ENCODE assay signal across 8 cellular contexts in genomic region chr22:41862530-41863266, GRCh38. TPM values are rescaled to one million over a fixed set of nuclear protein-coding genes. Genes with fewer than 3 reads are reported as not detected.
DNase-seq lines count a peak whose midpoint lies in the region; ATAC-seq, FAIRE-seq and TF ChIP-seq lines count a peak whose summit lies in the region.

No MANE protein-coding gene starts in this region.

- no peak overlapping the region for H3K56ac ChIP-seq in mesendoderm (ENCODE audit: low read length)

- WGBS in GM12878 (ENCODE audit: insufficient coverage, insufficient replicate concordance, low lambda C conversion rate, missing lambda C conversion rate): 3% methylated on average over 11 of the region's 11 CpGs
- WGBS in mesendoderm (ENCODE audit: extremely low coverage, insufficient coverage, low lambda C conversion rate): no CpG with 5 or more reads among the region's 11 CpGs

- H3K79me1 ChIP-seq in mesendoderm (ENCODE audit: low read length): peaks cover 25% of the 10 kb centered on the region

- CTCF ChIA-PET in GM12878 (lab: Yijun Ruan, JAX): interaction anchor here (0.7 to 4.5 kb wide), 34 partner anchors 9 to 196 kb away, joined by 3 to 41 read pairs (median 4); partner anchors contain the start of genes CENPM, SHISA8, SMIM45 and SREBF2

- H3K4me1 ChIP-seq in GM12878 (ENCODE audit: control insufficient read depth, insufficient read depth, low read length) (peaks cover 55% of the 10 kb centered on the region), osteoblast (ENCODE audit: insufficient read depth, low read length) (peaks cover 33% of the 10 kb centered on the region), mesendoderm (ENCODE audit: control insufficient read depth, low read depth, low read length) (no peaks in the 10 kb centered on the region)

- H2BK5ac ChIP-seq in mesendoderm (ENCODE audit: low read length): no peak overlapping the region

- H3K23ac ChIP-seq in mesendoderm (ENCODE audit: low read length): no peak overlapping the region

- in situ Hi-C loops in GM12878 (cut with MboI): no loop called here

- H3K79me2 ChIP-seq in GM12878 (ENCODE audit: control insufficient read depth, insufficient read depth, low read length): peaks cover 73% of the 10 kb centered on the region
- H3K79me2 ChIP-seq in osteoblast (ENCODE audit: insufficient read depth, low read length): peaks cover 50% of the 10 kb centered on the region
- H3K79me2 ChIP-seq in mesendoderm (ENCODE audit: control insufficient read depth, insufficient read depth, low read length): peaks cover 55% of the 10 kb centered on the region

- no peaks in the 10 kb centered on the region; the same call in none of the 2 replicates for H4K20me1 ChIP-seq in GM12878 (ENCODE audit: control insufficient read depth, insufficient read depth)
- H4K20me1 ChIP-seq in osteoblast (ENCODE audit: insufficient read depth, low read length): peaks cover 17% of the 10 kb centered on the region

- H3K9me3 ChIP-seq in GM12878 (replicated peaks; ENCODE audit: control insufficient read depth, insufficient read depth, low read length): no peaks in the 10 kb centered on the region
- H3K9me3 ChIP-seq in osteoblast (ENCODE audit: low read depth, low read length): no peaks in the 10 kb centered on the region

- H3K27ac ChIP-seq in GM12878 (ENCODE audit: control insufficient read depth, insufficient read depth) (peak overlapping the region; percentile 97), osteoblast (ENCODE audit: low read depth, low read length) (peak overlapping the region; percentile 82), mesendoderm (ENCODE audit: low read depth, low read length) (no peak overlapping the region)

- H3K27me3 ChIP-seq in GM12878 (replicated peaks in 1 of 2; ENCODE audit: control insufficient read depth in 2 of 2, insufficient read depth in 2 of 2, low read length in 1 of 2) (no peaks in the 10 kb centered on the region), osteoblast (ENCODE audit: insufficient read depth, low read length) (no peaks in the 10 kb centered on the region), mesendoderm (ENCODE audit: insufficient read depth, low read length, poor library complexity) (no peaks in the 10 kb centered on the region)

- TF ChIP-seq EP300 in GM12878 (IDR thresholded peaks at IDR 0.05; ENCODE audit: borderline replicate concordance in 1 of 2, control insufficient read depth in 1 of 2, low read depth in 2 of 2, low read length in 2 of 2): peak in 1 of 2 experiments; percentile 14; a peak in 1 of 4 replicates

- SMC1A ChIA-PET in GM12878 (lab: Charles Lee; ENCODE audit: uncharacterized antibody, unreplicated experiment): interaction anchor here (0.9 to 3.8 kb wide), 42 partner anchors 7 to 582 kb away, joined by 3 to 49 read pairs (median 5); partner anchors contain the start of genes CCDC134, CENPM, SREBF2 and TNFRSF13C

- H3K4me2 ChIP-seq in GM12878 (ENCODE audit: control insufficient read depth, insufficient read depth): peak overlapping the region; percentile 92
- peak overlapping the region; percentile 41 for H3K4me2 ChIP-seq in osteoblast (ENCODE audit: insufficient read depth, low read length)
- H3K4me2 ChIP-seq in mesendoderm (ENCODE audit: low read length): no peak overlapping the region

- intact Hi-C loops in GM12878 (cut with micrococcal nuclease; ENCODE audit: unreplicated experiment): loop anchor here (1.0 to 5.0 kb wide), 3 partner anchors 29 to 165 kb away; partner anchors contain the start of genes MEI1 and SREBF2

- H3K36me3 ChIP-seq in GM12878 (ENCODE audit: control insufficient read depth in 2 of 2, insufficient read depth in 2 of 2, low read length in 1 of 2) (peaks cover 8 to 11% of the 10 kb centered on the region in 2 experiments), osteoblast (ENCODE audit: insufficient read depth, low read length) (peaks cover 9% of the 10 kb centered on the region), mesendoderm (ENCODE audit: control insufficient read depth, insufficient read depth, low read length) (peaks cover 3% of the 10 kb centered on the region)

- H3K18ac ChIP-seq in mesendoderm (ENCODE audit: low read length): no peak overlapping the region

- BruUV-seq in GM12878 (replicated peaks; lab: Mats Ljungman, UMichigan): no TSS peak

- H2AFZ ChIP-seq in GM12878 (ENCODE audit: control insufficient read depth, low read depth, low read length) (no peak overlapping the region), osteoblast (ENCODE audit: low read length) (peak overlapping the region; percentile 64)

- H3K4me3 ChIP-seq in GM12878 (peak overlapping the region; percentile 47; the same call in 1 of the 2 replicates), osteoblast (ENCODE audit: insufficient read depth, low read length) (peak overlapping the region; percentile 30), mesendoderm (ENCODE audit: low read length) (no peak overlapping the region)

- RAD21 ChIA-PET in GM12878 (lab: Charles Lee; ENCODE audit: unreplicated experiment): interaction anchor here (0.7 to 6.5 kb wide), 38 partner anchors 10 to 414 kb away, joined by 3 to 101 read pairs (median 5); partner anchors contain the start of genes CCDC134, CENPM, MEI1 and NAGA

- H4K8ac ChIP-seq in mesendoderm (ENCODE audit: low read depth, low read length): no peak overlapping the region

- no peak; the same call in 1 of the 2 replicates for TF ChIP-seq RAD21 in GM12878 (IDR thresholded peaks at IDR 0.05; ENCODE audit: insufficient read depth, low read depth, low read length)

- peak; percentile 21 for TF ChIP-seq POLR2A in GM10847 (IDR thresholded peaks at IDR 0.05; ENCODE audit: extremely low read depth, insufficient read length)
- no peak; the same call in none of the 2 replicates for TF ChIP-seq POLR2A in GM12878 (IDR thresholded peaks at IDR 0.05; ENCODE audit: low read depth, low read length)

- H4K5ac ChIP-seq in mesendoderm (ENCODE audit: low read length): no peak overlapping the region

- POLR2A ChIA-PET in GM12878 (lab: Charles Lee): interaction anchor here (0.5 to 11.8 kb wide), 29 partner anchors 9 to 867 kb away, joined by 3 to 135 read pairs (median 6); partner anchors contain the start of genes CCDC134, CENPM, NDUFA6 and SNU13

- ATAC-seq in GM21723 (IDR thresholded peaks at IDR 0.05; ENCODE audit: unreplicated experiment): peak; percentile 56
- peak; percentile 86 for ATAC-seq in GM12878
- no peak for ATAC-seq in GM18519 (IDR thresholded peaks at IDR 0.05; ENCODE audit: low FRiP score, unreplicated experiment)

- TF ChIP-seq CTCF in GM12878 (IDR thresholded peaks at IDR 0.05 in 2 of 3, conservative IDR thresholded peaks at IDR 0.05 in 1 of 3; ENCODE audit: control insufficient read depth in 2 of 3, extremely low read depth in 1 of 3, insufficient read depth in 1 of 3, low read depth in 3 of 3, low read length in 3 of 3) (no peak), osteoblast (IDR thresholded peaks at IDR 0.05; ENCODE audit: extremely low read depth, low read depth, low read length) (no peak)

- peak; percentile 80 for FAIRE-seq in GM12878 (lab: Jason Lieb, UNC)

- H2BK15ac ChIP-seq in mesendoderm (replicated peaks; ENCODE audit: low read depth): no peak overlapping the region

- no peak overlapping the region for H2AK5ac ChIP-seq in mesendoderm (ENCODE audit: low read length)

- DNase-seq in NCI-H2171 treated with DMSO at 0.1 percent for 48 hours (lab: John Stamatoyannopoulos, UW) (peak; percentile 85), GM12878 (ENCODE audit: low read depth, low spot score) (peak; percentile 89), osteoblast (ENCODE audit: insufficient read length, low spot score, missing footprints) (peak; percentile 89), mesendoderm (no peak), HuH-7 (ENCODE audit: low spot score) (no peak)

- H3K4ac ChIP-seq in mesendoderm (ENCODE audit: low read depth, low read length): no peak overlapping the region

- H3K9ac ChIP-seq in GM12878 (ENCODE audit: control insufficient read depth, insufficient read depth, low read length): peak overlapping the region; percentile 72
- no peak overlapping the region for H3K9ac ChIP-seq in mesendoderm (ENCODE audit: low read length)

- H2BK120ac ChIP-seq in mesendoderm (ENCODE audit: low read depth, low read length): no peak overlapping the region

RNA-seq across cellular contexts. Expression of gene SREBF2, which starts 29.8 kb away (rescaled TPM):
- 537 and 614 TPM in 2 replicates for total RNA-seq in GM12878 (2013; cell fraction: nucleolus; rRNA removed)
- total RNA-seq in GM12878 (2014; rRNA removed) (62.9 and 75.3 TPM in 2 replicates), GM12878 (2014; rRNA removed; fragmentation: Illumina TruSeq; extraction: Trizol) (52.2 and 56.3 TPM in 2 replicates), GM12878 (2021) (171 and 177 TPM in 2 replicates), osteoblast (71.6 and 80.3 TPM in 2 replicates)
- 105 TPM for polyA plus RNA-seq in GM12878 (2011; ENCODE audit: low read depth)
- polyA plus RNA-seq in GM12878 (2011; rRNA removed) (94.7 and 124 TPM in 2 replicates), GM12878 (2014; fragmentation: Illumina TruSeq; extraction: Trizol) (144 and 150 TPM in 2 replicates), GM12878 (2014; fragmentation: Nextera tagmentation; extraction: Ambion mirVana) (1 to 10 TPM; 2.4 to 3.6 TPM), GM12878 (2014; rRNA removed) (160 and 184 TPM in 2 replicates), GM12878 (2016; fragmentation: Nextera tagmentation; extraction: Ambion mirVana) (10 to 100 TPM; 73.8 to 82.3 TPM)
- 139 and 162 TPM in 2 replicates for polyA plus RNA-seq in GM12878 (2011; cell fraction: cytosol; rRNA removed)
- polyA plus RNA-seq in GM12878 (2011; cell fraction: nucleus; rRNA removed): 458 and 495 TPM in 2 replicates
- 149 and 160 TPM in 2 replicates for polyA plus RNA-seq in GM12878 (2012)
- polyA minus RNA-seq in GM12878 (2011; rRNA and poly(A)+ RNA removed): 180 and 262 TPM in 2 replicates
- 77.4 and 82.9 TPM in 2 replicates for polyA minus RNA-seq in GM12878 (2011; cell fraction: cytosol; rRNA and poly(A)+ RNA removed)
- polyA minus RNA-seq in GM12878 (2011; cell fraction: nucleus; rRNA and poly(A)+ RNA removed): 89.6 and 141 TPM in 2 replicates
- polyA plus RNA-seq in mesendoderm (2013, experiment 1 of 2): 83.8 TPM
- polyA plus RNA-seq in mesendoderm (2013, experiment 2 of 2): 84.9 TPM

RNA-seq across cellular contexts. Expression of gene SHISA8, which starts 52.2 kb away (rescaled TPM):
- 10.3 and 11.3 TPM in 2 replicates for total RNA-seq in GM12878 (2013; cell fraction: nucleolus; rRNA removed)
- total RNA-seq in GM12878 (2014; rRNA removed) (3.6 and 6.8 TPM in 2 replicates), GM12878 (2014; rRNA removed; fragmentation: Illumina TruSeq; extraction: Trizol) (0.22 and 0.28 TPM in 2 replicates), GM12878 (2021) (8.6 and 10.1 TPM in 2 replicates), osteoblast (not detected in 2 replicates)
- 0.26 TPM for polyA plus RNA-seq in GM12878 (2011; ENCODE audit: low read depth)
- polyA plus RNA-seq in GM12878 (2011; rRNA removed) (0.06 and 0.08 TPM in 2 replicates), GM12878 (2014; fragmentation: Illumina TruSeq; extraction: Trizol) (0.06 TPM in 1 of 2 replicates, not detected in the other), GM12878 (2014; fragmentation: Nextera tagmentation; extraction: Ambion mirVana) (under 1 TPM; 0.13 to 0.40 TPM), GM12878 (2014; rRNA removed) (5.9 and 6.5 TPM in 2 replicates), GM12878 (2016; fragmentation: Nextera tagmentation; extraction: Ambion mirVana) (under 1 TPM; 0.20 to 0.27 TPM)
- 0.03 and 0.33 TPM in 2 replicates for polyA plus RNA-seq in GM12878 (2011; cell fraction: cytosol; rRNA removed)
- polyA plus RNA-seq in GM12878 (2011; cell fraction: nucleus; rRNA removed): 2.4 and 3.6 TPM in 2 replicates
- polyA plus RNA-seq in GM12878 (2012): 3.6 and 5.2 TPM in 2 replicates
- not detected in 2 replicates for polyA minus RNA-seq in GM12878 (2011; rRNA and poly(A)+ RNA removed)
- not detected in 2 replicates for polyA minus RNA-seq in GM12878 (2011; cell fraction: cytosol; rRNA and poly(A)+ RNA removed)
- polyA minus RNA-seq in GM12878 (2011; cell fraction: nucleus; rRNA and poly(A)+ RNA removed): 0.29 TPM in 1 of 2 replicates, not detected in the other
- polyA plus RNA-seq in mesendoderm (2013, experiment 1 of 2): 0.10 TPM
- polyA plus RNA-seq in mesendoderm (2013, experiment 2 of 2): 0.15 TPM

Comparison
In these comparisons a context has a peak if more than half of its experiments do, and no peak if none do; other contexts are left out.
1. DNase-seq: peak in NCI-H2171 treated with DMSO at 0.1 percent for 48 hours (single experiment), GM12878 (single experiment) and osteoblast (single experiment); none in mesendoderm (single experiment) and HuH-7 (single experiment).